Comparison of ENCODE assay signal across 8 cellular contexts in the genomic region with DNA sequence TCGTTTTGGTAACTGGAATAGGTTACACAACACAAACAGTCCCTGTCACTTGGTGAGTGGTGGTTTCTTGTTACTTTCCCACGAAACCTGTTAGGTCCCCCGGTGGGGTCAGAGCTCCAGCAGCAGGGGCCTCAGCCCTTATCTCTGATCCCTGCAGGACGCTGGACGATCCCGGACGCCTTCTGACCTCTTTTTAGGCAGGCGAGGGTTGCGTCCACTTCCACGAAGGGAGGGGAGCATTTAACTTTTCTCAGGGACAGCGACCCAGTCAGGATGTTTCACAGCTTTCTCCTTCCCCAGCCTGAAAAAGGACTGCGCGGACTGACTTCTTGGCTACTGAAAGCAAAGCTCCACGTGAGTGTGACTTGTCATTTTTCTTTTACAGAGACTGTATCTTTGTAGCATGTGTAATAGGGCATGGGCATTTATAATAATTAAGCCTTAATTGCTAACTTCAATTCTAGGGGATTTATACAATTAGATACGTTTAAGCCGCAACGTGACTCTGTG. TPM values are rescaled to one million over a fixed set of nuclear protein-coding genes. Genes with fewer than 3 reads are reported as not detected.
DNase-seq lines count a peak whose midpoint lies in the region; ATAC-seq and TF ChIP-seq lines count a peak whose summit lies in the region.

No MANE protein-coding gene starts in this region.

- H3K4me3 Mint-ChIP-seq in naive thymus-derived CD8-positive, alpha-beta T cell: peak overlapping the region; percentile 93 to 97 (median 95)

- H3K36me3 Mint-ChIP-seq in naive thymus-derived CD8-positive, alpha-beta T cell: peaks cover 29 to 34% (median 32%) of the 10 kb centered on the region in 3 donors

- peak overlapping the region; percentile 64 to 95 (median 90) for H3K27ac Mint-ChIP-seq in naive thymus-derived CD8-positive, alpha-beta T cell

- peak in 2 of 3 donors; percentile 1 to 2 for DNase-seq in stimulated activated CD4-positive, alpha-beta T cell treated with anti-CD3 and anti-CD28 coated beads, Interleukin-12 subunit alpha, Interleukin-12 subunit beta, amount 100 ng/mL, for 48 hours (ENCODE audit: low read depth in 2 of 3, low spot score in 1 of 3)
- DNase-seq in stimulated activated CD4-positive, alpha-beta T cell treated with anti-CD3 and anti-CD28 coated beads, Interleukin-12 subunit alpha, Interleukin-12 subunit beta, amount 100 ng/mL, for 4 hours: no peak
- DNase-seq in erythroblast (lab: John Stamatoyannopoulos, UW): peak; percentile 57 to 59
- DNase-seq in naive thymus-derived CD8-positive, alpha-beta T cell: peak in 1 of 10 donors; percentile 2
- DNase-seq in HuH-7 (ENCODE audit: low spot score): no peak
- DNase-seq in NCI-H1092 treated with DMSO at 0.1 percent for 48 hours (lab: John Stamatoyannopoulos, UW): no peak

- POLR2A ChIA-PET in naive thymus-derived CD8-positive, alpha-beta T cell (lab: Charles Lee): interaction anchor here (0.6 to 1.5 kb wide), 2 partner anchors 12 to 23 kb away, joined by 3 to 8 read pairs; a partner anchor contains a TSS

- no peaks in the 10 kb centered on the region for H3K27me3 Mint-ChIP-seq in naive thymus-derived CD8-positive, alpha-beta T cell

- H3K9me3 Mint-ChIP-seq in naive thymus-derived CD8-positive, alpha-beta T cell: peaks cover 3 to 33% (median 11%) of the 10 kb centered on the region in 9 donors

- peak; percentile 48 for ATAC-seq in SK-N-SH treated with all-trans-retinoic acid at 6 μM for 48 hours
- peak in 1 of 2 donors; percentile 5 for ATAC-seq in naive thymus-derived CD8-positive, alpha-beta T cell
- no peak for ATAC-seq in HG02623 (IDR thresholded peaks at IDR 0.05; ENCODE audit: unreplicated experiment)

- H3K4me1 Mint-ChIP-seq in naive thymus-derived CD8-positive, alpha-beta T cell: peaks cover 6 to 29% (median 21%) of the 10 kb centered on the region in 4 donors

- no peak for TF ChIP-seq POLR2A in erythroblast (IDR thresholded peaks at IDR 0.05; ENCODE audit: low read length)

TF ChIP-seq in SK-N-SH treated with all-trans-retinoic acid at 6 μM for 48 hours, 23 proteins besides CTCF, POLR2A, EP300 and RAD21:
- TF ChIP-seq ESRRG (CRISPR knock-in tag; IDR thresholded peaks at IDR 0.05) (no peak), ISL1 (CRISPR knock-in tag; IDR thresholded peaks at IDR 0.05) (no peak), OSR1 (CRISPR knock-in tag; IDR thresholded peaks at IDR 0.05) (no peak), CSDC2 (CRISPR knock-in tag; IDR thresholded peaks at IDR 0.05) (no peak)
- TF ChIP-seq, protein P1, sequence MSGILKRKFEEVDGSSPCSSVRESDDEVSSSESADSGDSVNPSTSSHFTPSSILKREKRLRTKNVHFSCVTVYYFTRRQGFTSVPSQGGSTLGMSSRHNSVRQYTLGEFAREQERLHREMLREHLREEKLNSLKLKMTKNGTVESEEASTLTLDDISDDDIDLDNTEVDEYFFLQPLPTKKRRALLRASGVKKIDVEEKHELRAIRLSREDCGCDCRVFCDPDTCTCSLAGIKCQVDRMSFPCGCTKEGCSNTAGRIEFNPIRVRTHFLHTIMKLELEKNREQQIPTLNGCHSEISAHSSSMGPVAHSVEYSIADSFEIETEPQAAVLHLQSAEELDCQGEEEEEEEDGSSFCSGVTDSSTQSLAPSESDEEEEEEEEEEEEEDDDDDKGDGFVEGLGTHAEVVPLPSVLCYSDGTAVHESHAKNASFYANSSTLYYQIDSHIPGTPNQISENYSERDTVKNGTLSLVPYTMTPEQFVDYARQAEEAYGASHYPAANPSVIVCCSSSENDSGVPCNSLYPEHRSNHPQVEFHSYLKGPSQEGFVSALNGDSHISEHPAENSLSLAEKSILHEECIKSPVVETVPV (CRISPR knock-in tag; IDR thresholded peaks at IDR 0.05): no peak
- TF ChIP-seq, protein P2, sequence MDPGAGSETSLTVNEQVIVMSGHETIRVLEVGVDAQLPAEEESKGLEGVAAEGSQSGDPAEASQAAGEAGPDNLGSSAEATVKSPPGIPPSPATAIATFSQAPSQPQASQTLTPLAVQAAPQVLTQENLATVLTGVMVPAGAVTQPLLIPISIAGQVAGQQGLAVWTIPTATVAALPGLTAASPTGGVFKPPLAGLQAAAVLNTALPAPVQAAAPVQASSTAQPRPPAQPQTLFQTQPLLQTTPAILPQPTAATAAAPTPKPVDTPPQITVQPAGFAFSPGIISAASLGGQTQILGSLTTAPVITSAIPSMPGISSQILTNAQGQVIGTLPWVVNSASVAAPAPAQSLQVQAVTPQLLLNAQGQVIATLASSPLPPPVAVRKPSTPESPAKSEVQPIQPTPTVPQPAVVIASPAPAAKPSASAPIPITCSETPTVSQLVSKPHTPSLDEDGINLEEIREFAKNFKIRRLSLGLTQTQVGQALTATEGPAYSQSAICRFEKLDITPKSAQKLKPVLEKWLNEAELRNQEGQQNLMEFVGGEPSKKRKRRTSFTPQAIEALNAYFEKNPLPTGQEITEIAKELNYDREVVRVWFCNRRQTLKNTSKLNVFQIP (CRISPR knock-in tag; IDR thresholded peaks at IDR 0.05; ENCODE audit: borderline replicate concordance, low read depth): no peak
TF ChIP-seq in SK-N-SH treated with all-trans-retinoic acid at 6 μM for 48 hours: peak in this region for 0.

RNA-seq across cellular contexts. Expression of a gene that starts 0.7 kb away (rescaled TPM):
- 10 to 100 TPM; 20.8 to 22.7 TPM for total RNA-seq in naive thymus-derived CD8-positive, alpha-beta T cell
- polyA plus RNA-seq in naive thymus-derived CD8-positive, alpha-beta T cell: 1 to 10 TPM; 3.9 to 6.2 (median 4.8) TPM

RNA-seq across cellular contexts. Expression of a gene that starts 22.8 kb away (rescaled TPM):
- 10 to 100 TPM; 55.7 to 56.8 TPM for total RNA-seq in naive thymus-derived CD8-positive, alpha-beta T cell
- 10 to 100 TPM; 19.7 to 23.7 (median 20.6) TPM for polyA plus RNA-seq in naive thymus-derived CD8-positive, alpha-beta T cell

RNA-seq across cellular contexts. Expression of a gene that starts 28.9 kb away (rescaled TPM):
- 10 to 100 TPM; 11.0 to 11.3 TPM for total RNA-seq in naive thymus-derived CD8-positive, alpha-beta T cell
- polyA plus RNA-seq in naive thymus-derived CD8-positive, alpha-beta T cell: 1 to 10 TPM; 1.0 to 3.3 (median 3.1) TPM

RNA-seq across cellular contexts. Expression of a gene that starts 47.9 kb away (rescaled TPM):
- total RNA-seq in naive thymus-derived CD8-positive, alpha-beta T cell: 10 to 100 TPM; 82.4 to 86.3 TPM
- 1 to 10 TPM; 6.9 to 9.0 (median 8.2) TPM for polyA plus RNA-seq in naive thymus-derived CD8-positive, alpha-beta T cell

Comparison
In these comparisons a context has a peak if more than half of its experiments do, and no peak if none do; other contexts are left out.
1. DNase-seq: peak in stimulated activated CD4-positive, alpha-beta T cell treated with anti-CD3 and anti-CD28 coated beads, Interleukin-12 subunit alpha, Interleukin-12 subunit beta, amount 100 ng/mL, for 48 hours (2 of 3) and erythroblast (2 of 2); none in stimulated activated CD4-positive, alpha-beta T cell treated with anti-CD3 and anti-CD28 coated beads, Interleukin-12 subunit alpha, Interleukin-12 subunit beta, amount 100 ng/mL, for 4 hours (single experiment), HuH-7 (single experiment) and NCI-H1092 treated with DMSO at 0.1 percent for 48 hours (single experiment).